ENCODE assay signal across 16 cellular contexts in genomic region chr2:30368258-30368657, GRCh38.
A peak's percentile ranks its signal among the peaks of the same experiment; 100 is the strongest.
DNase-seq lines count a peak whose midpoint lies in the region; ATAC-seq, FAIRE-seq and TF ChIP-seq lines count a peak whose summit lies in the region.
"Had no signal": no experiment of that assay in that cellular context is flagged by ENCODE, and none has a peak within 500 bp of the region (broad histone marks: within the 10 kb centered on the region; RNA-seq: fewer than 3 reads in every experiment).

No MANE protein-coding gene starts in this region.

- BruUV-seq in HepG2 (replicated peaks; lab: Mats Ljungman, UMichigan), result no TSS peak

- H3K4me1 Mint-ChIP-seq in nephron (no peaks in the 10 kb centered on the region), endodermal cell (no peaks in the 10 kb centered on the region)

- H3K27ac ChIP-seq in HepG2 (ENCODE audit: extremely low read length, insufficient read depth, low read length) (no peak overlapping the region), right lobe of liver (no peak overlapping the region), fibroblast of lung (ENCODE audit: insufficient read depth, low read length) (peak overlapping the region; percentile 77), endodermal cell (ENCODE audit: low read depth, low read length) (no peak overlapping the region), spleen (peak overlapping the region in 1 of 8 donors; percentile 48)

- no peaks in the 10 kb centered on the region for H4K20me1 ChIP-seq in HepG2 (ENCODE audit: insufficient read depth, low read length)
- H4K20me1 ChIP-seq in fibroblast of lung (ENCODE audit: control insufficient read depth, extremely low read depth, insufficient read depth, low read length), result no peaks in the 10 kb centered on the region

- H3K36me3 ChIP-seq in HepG2 (replicated peaks in 1 of 2; ENCODE audit: control insufficient read depth in 1 of 2, insufficient read depth in 2 of 2, low read length in 2 of 2) (no peaks in the 10 kb centered on the region), right lobe of liver (no peaks in the 10 kb centered on the region), fibroblast of lung (ENCODE audit: control insufficient read depth, insufficient read depth, low read length) (no peaks in the 10 kb centered on the region), endodermal cell (ENCODE audit: control insufficient read depth, insufficient read depth, low read length) (no peaks in the 10 kb centered on the region), spleen (no peaks in the 10 kb centered on the region)
- H3K36me3 ChIP-seq: esophagus squamous epithelium had no signal

- H3K27ac Mint-ChIP-seq in nephron (peak overlapping the region in 2 of 3 experiments; percentile 59 to 60), endodermal cell (no peak overlapping the region)

- CTCF ChIA-PET in HepG2 (lab: Yijun Ruan, JAX; ENCODE audit: low intra/inter-chr PET ratio, low total read pairs), result no interaction called here

- TF ChIP-seq CTCF in HepG2 (CRISPR knock-in tag; IDR thresholded peaks at IDR 0.05) (no peak), right lobe of liver (IDR thresholded peaks at IDR 0.05) (no peak), fibroblast of lung (conservative IDR thresholded peaks at IDR 0.05 in 1 of 2, IDR thresholded peaks at IDR 0.05 in 1 of 2; ENCODE audit: low read depth in 1 of 2, low read length in 2 of 2) (no peak), nephron (IDR thresholded peaks at IDR 0.05; ENCODE audit: unreplicated experiment in 3 of 3) (no peak), endodermal cell (conservative IDR thresholded peaks at IDR 0.05) (no peak), spleen (IDR thresholded peaks at IDR 0.05 in 8 of 11, conservative IDR thresholded peaks at IDR 0.05 in 3 of 11) (no peak)

- TF ChIP-seq POLR2A in HepG2 (IDR thresholded peaks at IDR 0.05; ENCODE audit: insufficient read depth in 1 of 2, low read depth in 2 of 2, low read length in 2 of 2) (no peak), right lobe of liver (IDR thresholded peaks at IDR 0.05) (no peak), spleen (IDR thresholded peaks at IDR 0.05) (no peak)

- H3K4me2 ChIP-seq in HepG2 (ENCODE audit: low read depth, low read length) (no peak overlapping the region), fibroblast of lung (ENCODE audit: extremely low read depth, insufficient read depth, low read length) (peak overlapping the region; percentile 67)

- TF ChIP-seq EP300 in HepG2 (IDR thresholded peaks at IDR 0.05; ENCODE audit: low read depth in 2 of 2, low read length in 2 of 2), result no peak
- TF ChIP-seq EP300 in HepG2 (CRISPR knock-in tag; IDR thresholded peaks at IDR 0.05; ENCODE audit: borderline replicate concordance), result no peak

- H3K79me2 ChIP-seq in HepG2 (ENCODE audit: insufficient read depth, low read length), result no peaks in the 10 kb centered on the region
- no peaks in the 10 kb centered on the region for H3K79me2 ChIP-seq in fibroblast of lung (ENCODE audit: control insufficient read depth, insufficient read depth, low read length)

- H3K9me3 ChIP-seq in HepG2 (ENCODE audit: low read length) (no peaks in the 10 kb centered on the region), right lobe of liver (no peaks in the 10 kb centered on the region), fibroblast of lung (ENCODE audit: control insufficient read depth, insufficient read depth, low read depth, low read length) (no peaks in the 10 kb centered on the region), endodermal cell (ENCODE audit: control insufficient read depth, low read length) (no peaks in the 10 kb centered on the region), spleen (no peaks in the 10 kb centered on the region)
- H3K9me3 ChIP-seq: esophagus squamous epithelium had no signal

- H2AFZ ChIP-seq in HepG2 (ENCODE audit: low read length) (no peak overlapping the region), fibroblast of lung (ENCODE audit: low read length) (no peak overlapping the region)

- no peaks in the 10 kb centered on the region for H3K36me3 Mint-ChIP-seq in nephron (ENCODE audit: low read depth)
- no peaks in the 10 kb centered on the region for H3K36me3 Mint-ChIP-seq in endodermal cell (ENCODE audit: low read depth)

- intact Hi-C loops in HepG2 (cut with micrococcal nuclease; ENCODE audit: unreplicated experiment) (no loop called here), right lobe of liver (cut with DNase I) (no loop called here), spleen (cut with DNase I; ENCODE audit: low total_unique reads) (no loop called here)

- H3K4me1 ChIP-seq in HepG2 (ENCODE audit: insufficient read depth, low read length), result no peaks in the 10 kb centered on the region
- H3K4me1 ChIP-seq in right lobe of liver, result no peaks in the 10 kb centered on the region
- peaks cover 32% of the 10 kb centered on the region for H3K4me1 ChIP-seq in fibroblast of lung (ENCODE audit: control insufficient read depth, extremely low read depth, insufficient read depth, low read length)
- no peaks in the 10 kb centered on the region for H3K4me1 ChIP-seq in endodermal cell (ENCODE audit: control insufficient read depth, insufficient read depth, low read length)
- peaks cover 0 to 21% (median 8%) of the 10 kb centered on the region in 6 donors for H3K4me1 ChIP-seq in spleen

- H3K27me3 ChIP-seq in HepG2 (ENCODE audit: control insufficient read depth in 1 of 2, insufficient read depth in 2 of 2, low read length in 2 of 2), result peaks cover 0 to 32% of the 10 kb centered on the region in 2 experiments; a peak in 3 of 5 replicates
- no peaks in the 10 kb centered on the region for H3K27me3 ChIP-seq in right lobe of liver
- no peaks in the 10 kb centered on the region for H3K27me3 ChIP-seq in fibroblast of lung (ENCODE audit: control insufficient read depth, insufficient read depth, low read length)
- H3K27me3 ChIP-seq in endodermal cell (ENCODE audit: control insufficient read depth, insufficient read depth, low read length, poor library complexity, severe bottlenecking), result no peaks in the 10 kb centered on the region
- no peaks in the 10 kb centered on the region for H3K27me3 ChIP-seq in spleen (replicated peaks in 1 of 7)
- H3K27me3 ChIP-seq: esophagus squamous epithelium had no signal

- H3K9ac ChIP-seq in HepG2 (ENCODE audit: insufficient read depth, low read depth, low read length), result no peak overlapping the region
- H3K9ac ChIP-seq in fibroblast of lung (ENCODE audit: insufficient read depth, low read length), result no peak overlapping the region
- H3K9ac ChIP-seq in endodermal cell (ENCODE audit: extremely low read depth, low read length, poor library complexity, severe bottlenecking), result no peak overlapping the region

- H3K27me3 Mint-ChIP-seq in nephron (ENCODE audit: low read depth), result peaks cover 3% of the 10 kb centered on the region
- peaks cover 3% of the 10 kb centered on the region for H3K27me3 Mint-ChIP-seq in endodermal cell (ENCODE audit: insufficient read depth)

- ATAC-seq in HepG2 (peak; percentile 47; the same call in 2 of the 3 replicates), right lobe of liver (no peak), GM21381 (IDR thresholded peaks at IDR 0.05; ENCODE audit: unreplicated experiment) (no peak)

- no peak for TF ChIP-seq RAD21 in HepG2 (CRISPR knock-in tag; IDR thresholded peaks at IDR 0.05)

- H3K9me3 Mint-ChIP-seq in nephron (no peaks in the 10 kb centered on the region), endodermal cell (no peaks in the 10 kb centered on the region)

- in situ Hi-C loops in HepG2 (cut with HindIII; ENCODE audit: extremely low pct_ligation_motif_present, low pct_unique_long_range_greater_than_20kb), result no loop called here

- POLR2A ChIA-PET in HepG2 (lab: Yijun Ruan, JAX), result no interaction called here

- DNase-seq in HepG2 (ENCODE audit: low spot score) (no peak), right lobe of liver (no peak), fibroblast of lung (ENCODE audit: low read depth in 2 of 2) (peak; percentile 93 to 94), endodermal cell (no peak), OCI-M2 (lab: John Stamatoyannopoulos, UW; ENCODE audit: unreplicated experiment) (no peak), spleen (no peak)
- DNase-seq: activated CD4-positive, alpha-beta T cell treated with anti-CD3 and anti-CD28 coated beads, Interleukin-2, amount 50 U/mL, for 48 hours; amniotic stem cell; esophagus squamous epithelium; GDM1; NCI-H1417 treated with DMSO at 0.1 percent for 48 hours; NCI-H226; SIG-M5; T1000 had no signal

- 20% methylated on average over 2 of the region's 5 CpGs for WGBS in HepG2 (ENCODE audit: low lambda C conversion rate)
- 93% methylated on average over 3 of the region's 5 CpGs for WGBS in right lobe of liver (ENCODE audit: insufficient coverage, low coverage, low lambda C conversion rate, missing lambda C conversion rate)
- 80 to 93% methylated on average over 1 to 5 of the region's 5 CpGs for WGBS in endodermal cell (ENCODE audit: insufficient coverage in 1 of 2, insufficient read length in 1 of 2), 2 experiments
- 81 to 85% (median 83%) methylated on average over 5 of the region's 5 CpGs for WGBS in spleen, 5 donors

- no peak overlapping the region for H3K4me3 Mint-ChIP-seq in nephron
- H3K4me3 Mint-ChIP-seq in endodermal cell, result no peak overlapping the region

- H3K4me3 ChIP-seq in HepG2 (replicated peaks in 1 of 3; ENCODE audit: insufficient read depth in 1 of 3, low read depth in 2 of 3, low read length in 3 of 3) (no peak overlapping the region), right lobe of liver (no peak overlapping the region), fibroblast of lung (replicated peaks in 1 of 4; ENCODE audit: control extremely low read depth in 1 of 4, insufficient read depth in 1 of 4, low read depth in 3 of 4, low read length in 4 of 4) (no peak overlapping the region), endodermal cell (ENCODE audit: low read length) (no peak overlapping the region), spleen (no peak overlapping the region)
- H3K4me3 ChIP-seq: esophagus squamous epithelium had no signal

- FAIRE-seq in HepG2 (lab: Jason Lieb, UNC), result no peak

TF ChIP-seq in HepG2, 621 proteins besides CTCF, POLR2A, EP300 and RAD21 (continues in another document):
- TF ChIP-seq ZSCAN25 (CRISPR knock-in tag; IDR thresholded peaks at IDR 0.05) (no peak), ARNT (IDR thresholded peaks at IDR 0.05) (no peak), ZBTB42 (CRISPR knock-in tag; IDR thresholded peaks at IDR 0.05) (no peak)
- TF ChIP-seq, protein P1, sequence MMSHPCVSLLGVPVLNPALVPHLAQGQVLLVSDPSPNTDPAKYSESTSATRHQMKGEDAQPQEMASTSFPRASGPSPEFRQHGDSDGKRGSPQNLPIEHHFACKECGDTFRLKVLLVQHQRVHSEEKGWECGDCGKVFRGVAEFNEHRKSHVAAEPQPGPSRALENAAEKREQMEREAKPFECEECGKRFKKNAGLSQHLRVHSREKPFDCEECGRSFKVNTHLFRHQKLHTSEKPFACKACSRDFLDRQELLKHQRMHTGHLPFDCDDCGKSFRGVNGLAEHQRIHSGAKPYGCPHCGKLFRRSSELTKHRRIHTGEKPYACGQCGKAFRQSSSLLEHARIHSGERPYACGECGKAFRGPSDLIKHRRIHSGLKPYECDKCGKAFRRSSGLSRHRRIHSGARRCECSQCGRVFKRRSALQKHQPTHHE (CRISPR knock-in tag; IDR thresholded peaks at IDR 0.05; ENCODE audit: borderline replicate concordance), result no peak

Comparison
In these comparisons a context has a peak if more than half of its experiments do, and no peak if none do; other contexts are left out.
1. DNase-seq: peak in fibroblast of lung (2 of 2); none in HepG2 (single experiment), right lobe of liver (0 of 3), endodermal cell (single experiment), OCI-M2 (single experiment) and spleen (single experiment).